In the genomic region with DNA sequence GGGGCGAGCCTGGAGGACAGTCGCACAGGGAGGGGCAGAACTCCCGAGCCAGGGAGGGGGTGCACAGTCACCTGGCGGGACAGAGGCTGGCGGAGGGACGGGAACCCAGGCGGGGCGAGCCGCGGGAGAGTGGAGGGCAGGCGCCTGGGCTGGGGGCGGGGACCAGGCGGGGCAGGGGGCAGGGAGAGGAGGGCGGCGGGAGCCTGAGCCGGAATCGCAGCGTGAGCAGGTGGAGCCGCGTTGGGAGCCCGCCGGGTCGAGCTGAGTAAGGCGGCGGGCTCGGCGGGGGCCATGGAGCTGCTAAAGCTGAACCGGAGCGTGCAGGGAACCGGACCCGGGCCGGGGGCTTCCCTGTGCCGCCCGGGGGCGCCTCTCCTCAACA, we compare ENCODE assay signal across 8 cellular contexts. TPM values are rescaled to one million over a fixed set of nuclear protein-coding genes. Genes with fewer than 3 reads are reported as not detected.
DNase-seq lines count a peak whose midpoint lies in the region; ATAC-seq and TF ChIP-seq lines count a peak whose summit lies in the region.

Gene CCKBR, plus strand, starts transcription at position 201 of the 382 bp plus-strand sequence. Its CDS starts 91 bp downstream, at position 292.

- H3K27ac Mint-ChIP-seq in Caco-2 (ENCODE audit: unreplicated experiment), result no peak within 1 kb of the TSS

- no TSS peak for BruUV-seq in Caco-2 (replicated peaks; lab: Mats Ljungman, UMichigan)

- H3K36me3 ChIP-seq in Caco-2 (ENCODE audit: control insufficient read depth, insufficient read depth, low read length) (no peaks in the 10 kb centered on the region), mucosa of descending colon (ENCODE audit: low read depth) (no peaks in the 10 kb centered on the region), urinary bladder (ENCODE audit: insufficient read depth) (no peaks in the 10 kb centered on the region)

- H3K27me3 Mint-ChIP-seq in Caco-2 (ENCODE audit: insufficient read depth, unreplicated experiment), result no peaks in the 10 kb centered on the region

- H3K27ac ChIP-seq in cingulate gyrus (ENCODE audit: low read depth, low read length) (peak within 1 kb of the TSS; percentile 48), urinary bladder (ENCODE audit: low read depth) (no peak within 1 kb of the TSS)

- in situ Hi-C loops in GM13976 (cut with MboI; ENCODE audit: low sequenced_read_pairs, unreplicated experiment), result no loop called here

- H3K9me3 Mint-ChIP-seq in Caco-2 (ENCODE audit: unreplicated experiment), result no peaks in the 10 kb centered on the region

- intact Hi-C loops in Caco-2 (cut with micrococcal nuclease; ENCODE audit: unreplicated experiment) (no loop called here), mucosa of descending colon (cut with DNase I, micrococcal nuclease) (no loop called here)

- no peaks in the 10 kb centered on the region for H3K4me1 Mint-ChIP-seq in Caco-2 (ENCODE audit: low read depth, unreplicated experiment)

- CTCF ChIA-PET in Caco-2 (lab: Charles Lee), result interaction anchor here (1.0 to 1.7 kb wide), 3 partner anchors 64 to 103 kb away, joined by 3 to 5 read pairs (median 4); no protein-coding TSS in a partner anchor

- H3K4me1 ChIP-seq in Caco-2, result 0 out of 2 replicates have a peak, but pooled peaks cover 8% of the 10 kb centered on the region
- peaks cover 6% of the 10 kb centered on the region for H3K4me1 ChIP-seq in mucosa of descending colon (ENCODE audit: low read depth)
- H3K4me1 ChIP-seq in urinary bladder (ENCODE audit: insufficient read depth), result peaks cover 4% of the 10 kb centered on the region

- POLR2A ChIA-PET in Caco-2 (lab: Charles Lee), result no interaction called here

- H3K4me3 ChIP-seq in Caco-2 (ENCODE audit: low read depth, low read length) (peak within 1 kb of the TSS; percentile 54), mucosa of descending colon (no peak within 1 kb of the TSS), urinary bladder (ENCODE audit: low read depth, low read length) (peak within 1 kb of the TSS; percentile 41)

- DNase-seq in Caco-2, result peak in 1 of 2 experiments; percentile 65
- DNase-seq in NCI-H774 (lab: John Stamatoyannopoulos, UW), result peak; percentile 25
- peak in 2 of 3 donors; percentile 25 to 48 for DNase-seq in mucosa of descending colon
- DNase-seq in AG08395 (ENCODE audit: low spot score), result no peak
- DNase-seq in GM13976 (ENCODE audit: low spot score), result no peak
- no peak for DNase-seq in NCI-H446 (lab: John Stamatoyannopoulos, UW)

- H3K9me3 ChIP-seq in Caco-2 (no peaks in the 10 kb centered on the region), mucosa of descending colon (no peaks in the 10 kb centered on the region)

- H3K36me3 Mint-ChIP-seq in Caco-2 (ENCODE audit: insufficient read depth, unreplicated experiment), result no peaks in the 10 kb centered on the region

- under 1% methylated on average over 35 of the region's 35 CpGs for WGBS in urinary bladder

- ATAC-seq in mucosa of descending colon, result peak; percentile 51

- TF ChIP-seq CTCF in Caco-2 (IDR thresholded peaks at IDR 0.05; ENCODE audit: insufficient read depth in 1 of 2, low read depth in 1 of 2, low read length in 1 of 2, severe bottlenecking in 1 of 2, unreplicated experiment in 1 of 2), result no peak
- no peak for TF ChIP-seq CTCF in mucosa of descending colon (IDR thresholded peaks at IDR 0.05)
- no peak for TF ChIP-seq CTCF in GM13976 (IDR thresholded peaks at IDR 0.05; ENCODE audit: borderline replicate concordance, control extremely low read depth, extremely low read depth, insufficient read depth, missing control alignments)

- H3K27me3 ChIP-seq in Caco-2 (replicated peaks; ENCODE audit: control insufficient read depth, insufficient read depth, low read length), result peaks cover 8% of the 10 kb centered on the region

- no peak within 1 kb of the TSS for H3K4me3 Mint-ChIP-seq in Caco-2 (ENCODE audit: unreplicated experiment)

RNA-seq across cellular contexts. Expression of gene CCKBR, which starts in this region (rescaled TPM):
- 1.6 and 2.1 TPM in 2 replicates for total RNA-seq in Caco-2 (2022)
- total RNA-seq in mucosa of descending colon, result under 1 TPM in 1 of 3 donors, not detected in 2; 0.60 TPM
- total RNA-seq in urinary bladder, result not detected
- polyA plus RNA-seq in urinary bladder, result 0.04 TPM

Comparison
In these comparisons a context has a peak if more than half of its experiments do, and no peak if none do; other contexts are left out.
1. Peak in DNase-seq and ATAC-seq in mucosa of descending colon; RNA of the gene not detected or under 1 TPM.